ENCODE assay signal across 15 cellular contexts in genomic region chr15:93150910-93151309, GRCh38.
DNase-seq lines count a peak whose midpoint lies in the region; ATAC-seq, FAIRE-seq and TF ChIP-seq lines count a peak whose summit lies in the region.
"Had no signal": no experiment of that assay in that cellular context is flagged by ENCODE, and none has a peak within 500 bp of the region (broad histone marks: within the 10 kb centered on the region; RNA-seq: fewer than 3 reads in every experiment).

No MANE protein-coding gene starts in this region.

- intact Hi-C loops in right lobe of liver (cut with DNase I) (no loop called here), HepG2 (cut with micrococcal nuclease; ENCODE audit: unreplicated experiment) (no loop called here), adrenal gland (cut with DNase I) (no loop called here), left lung (cut with DNase I) (no loop called here)

- no peak overlapping the region for H3K4me3 ChIP-seq in right lobe of liver
- H3K4me3 ChIP-seq in HepG2 (replicated peaks in 1 of 3; ENCODE audit: insufficient read depth in 1 of 3, low read depth in 2 of 3, low read length in 3 of 3) = no peak overlapping the region
- no peak overlapping the region for H3K4me3 ChIP-seq in adrenal gland
- H3K4me3 ChIP-seq in left lung = no peak overlapping the region

- H4K20me1 ChIP-seq in HepG2 (ENCODE audit: insufficient read depth, low read length) = no peaks in the 10 kb centered on the region

- ATAC-seq in right lobe of liver = peak; percentile 17 to 52 (median 46)
- no peak for ATAC-seq in HepG2
- ATAC-seq in left lung = peak; percentile 31
- ATAC-seq in HG03565 (IDR thresholded peaks at IDR 0.05; ENCODE audit: unreplicated experiment) = no peak
- no peak for ATAC-seq in stimulated activated naive CD8-positive, alpha-beta T cell treated with anti-CD3 and anti-CD28 coated beads, Interleukin-15, Interleukin-2, amounts not matched to agents 100 U/mL and 50 U/mL, for 24 hours

- no peak overlapping the region for H3K4me2 ChIP-seq in HepG2 (ENCODE audit: low read depth, low read length)

- H3K27ac ChIP-seq in right lobe of liver (no peak overlapping the region), HepG2 (ENCODE audit: extremely low read length, insufficient read depth, low read length) (no peak overlapping the region), adrenal gland (no peak overlapping the region), left lung (no peak overlapping the region)

- no peak overlapping the region for H2AFZ ChIP-seq in HepG2 (ENCODE audit: low read length)

- H3K9ac ChIP-seq in HepG2 (ENCODE audit: insufficient read depth, low read depth, low read length) = no peak overlapping the region

- POLR2A ChIA-PET in HepG2 (lab: Yijun Ruan, JAX) = no interaction called here

- H3K79me2 ChIP-seq in HepG2 (ENCODE audit: insufficient read depth, low read length) = no peaks in the 10 kb centered on the region

- TF ChIP-seq CTCF in right lobe of liver (IDR thresholded peaks at IDR 0.05) (no peak), HepG2 (CRISPR knock-in tag; IDR thresholded peaks at IDR 0.05) (no peak), adrenal gland (IDR thresholded peaks at IDR 0.05) (no peak), left lung (IDR thresholded peaks at IDR 0.05) (no peak)

- H3K4me1 ChIP-seq in right lobe of liver = no peaks in the 10 kb centered on the region
- no peaks in the 10 kb centered on the region for H3K4me1 ChIP-seq in HepG2 (ENCODE audit: insufficient read depth, low read length)
- no peaks in the 10 kb centered on the region for H3K4me1 ChIP-seq in adrenal gland (replicated peaks in 1 of 2)
- H3K4me1 ChIP-seq in left lung = peaks cover 0 to 3% of the 10 kb centered on the region in 2 donors

- BruUV-seq in HepG2 (replicated peaks; lab: Mats Ljungman, UMichigan) = no TSS peak

- H3K9me3 ChIP-seq in right lobe of liver (no peaks in the 10 kb centered on the region), HepG2 (ENCODE audit: low read length) (no peaks in the 10 kb centered on the region), adrenal gland (replicated peaks in 1 of 3) (no peaks in the 10 kb centered on the region), left lung (peaks cover 0 to 5% of the 10 kb centered on the region in 2 donors)

- TF ChIP-seq POLR2A in right lobe of liver (IDR thresholded peaks at IDR 0.05) (no peak), HepG2 (IDR thresholded peaks at IDR 0.05; ENCODE audit: insufficient read depth in 1 of 2, low read depth in 2 of 2, low read length in 2 of 2) (no peak), adrenal gland (IDR thresholded peaks at IDR 0.05) (no peak)

- in situ Hi-C loops in HepG2 (cut with HindIII; ENCODE audit: extremely low pct_ligation_motif_present, low pct_unique_long_range_greater_than_20kb) = no loop called here

- no peaks in the 10 kb centered on the region for H3K27me3 ChIP-seq in right lobe of liver
- peaks cover 0 to 24% of the 10 kb centered on the region in 2 experiments; a peak in 4 of 5 replicates for H3K27me3 ChIP-seq in HepG2 (ENCODE audit: control insufficient read depth in 1 of 2, insufficient read depth in 2 of 2, low read length in 2 of 2)
- no peaks in the 10 kb centered on the region for H3K27me3 ChIP-seq in adrenal gland
- H3K27me3 ChIP-seq in left lung = peaks cover 0 to 8% of the 10 kb centered on the region in 2 donors

- FAIRE-seq in HepG2 (lab: Jason Lieb, UNC) = no peak

- no peak for TF ChIP-seq RAD21 in HepG2 (CRISPR knock-in tag; IDR thresholded peaks at IDR 0.05)

- CTCF ChIA-PET in HepG2 (lab: Yijun Ruan, JAX; ENCODE audit: low intra/inter-chr PET ratio, low total read pairs) = no interaction called here

- TF ChIP-seq EP300 in HepG2 (IDR thresholded peaks at IDR 0.05; ENCODE audit: low read depth in 2 of 2, low read length in 2 of 2) = no peak
- no peak for TF ChIP-seq EP300 in HepG2 (CRISPR knock-in tag; IDR thresholded peaks at IDR 0.05; ENCODE audit: borderline replicate concordance)

- H3K36me3 ChIP-seq in right lobe of liver = no peaks in the 10 kb centered on the region
- no peaks in the 10 kb centered on the region for H3K36me3 ChIP-seq in HepG2 (replicated peaks in 1 of 2; ENCODE audit: control insufficient read depth in 1 of 2, insufficient read depth in 2 of 2, low read length in 2 of 2)
- no peaks in the 10 kb centered on the region for H3K36me3 ChIP-seq in adrenal gland (replicated peaks in 1 of 2)
- no peaks in the 10 kb centered on the region for H3K36me3 ChIP-seq in left lung

- 20% methylated on average over 5 of the region's 8 CpGs for WGBS in right lobe of liver (ENCODE audit: insufficient coverage, low coverage, low lambda C conversion rate, missing lambda C conversion rate)
- WGBS in HepG2 (ENCODE audit: low lambda C conversion rate) = 11% methylated on average over 5 of the region's 8 CpGs
- 9 to 46% (median 31%) methylated on average over 3 to 8 of the region's 8 CpGs for WGBS in adrenal gland, 4 donors

- peak in 1 of 3 donors; percentile 32 for DNase-seq in right lobe of liver
- DNase-seq in HepG2 (ENCODE audit: low spot score) = no peak
- peak in 6 of 7 donors; percentile 25 to 51 (median 33) for DNase-seq in adrenal gland
- DNase-seq in left lung = peak in 1 of 2 donors; percentile 48
- no peak for DNase-seq in DMS 273 (lab: John Stamatoyannopoulos, UW; ENCODE audit: unreplicated experiment)
- DNase-seq in NCI-H1694 treated with DMSO at 0.1 percent for 48 hours (lab: John Stamatoyannopoulos, UW) = no peak
- DNase-seq in stimulated activated naive CD8-positive, alpha-beta T cell treated with anti-CD3 and anti-CD28 coated beads, Interleukin-15, Interleukin-2, amounts not matched to agents 100 U/mL and 50 U/mL, for 24 hours = no peak
- DNase-seq: CD4-positive, alpha-beta T cell; DND-41; GF-D8; GOT3; NCI-H1436 treated with DMSO at 0.1 percent for 48 hours; NCI-H2081 treated with DMSO at 0.1 percent for 48 hours; NCI-H524 had no signal

TF ChIP-seq in HepG2, 621 proteins besides CTCF, POLR2A, EP300 and RAD21:
- TF ChIP-seq ZNF383 (CRISPR knock-in tag; IDR thresholded peaks at IDR 0.05; ENCODE audit: borderline replicate concordance) = no peak

Comparison
In these comparisons a context has a peak if more than half of its experiments do, and no peak if none do; other contexts are left out.
1. ATAC-seq: peak in right lobe of liver (4 of 4) and left lung (single experiment); none in HepG2 (single experiment), HG03565 (single experiment) and stimulated activated naive CD8-positive, alpha-beta T cell treated with anti-CD3 and anti-CD28 coated beads, Interleukin-15, Interleukin-2, amounts not matched to agents 100 U/mL and 50 U/mL, for 24 hours (single experiment).
2. DNase-seq: peak in adrenal gland (6 of 7); none in HepG2 (single experiment), DMS 273 (single experiment), NCI-H1694 treated with DMSO at 0.1 percent for 48 hours (single experiment) and stimulated activated naive CD8-positive, alpha-beta T cell treated with anti-CD3 and anti-CD28 coated beads, Interleukin-15, Interleukin-2, amounts not matched to agents 100 U/mL and 50 U/mL, for 24 hours (single experiment).